Comparison of ENCODE assay signal across 16 cellular contexts in the genomic region with DNA sequence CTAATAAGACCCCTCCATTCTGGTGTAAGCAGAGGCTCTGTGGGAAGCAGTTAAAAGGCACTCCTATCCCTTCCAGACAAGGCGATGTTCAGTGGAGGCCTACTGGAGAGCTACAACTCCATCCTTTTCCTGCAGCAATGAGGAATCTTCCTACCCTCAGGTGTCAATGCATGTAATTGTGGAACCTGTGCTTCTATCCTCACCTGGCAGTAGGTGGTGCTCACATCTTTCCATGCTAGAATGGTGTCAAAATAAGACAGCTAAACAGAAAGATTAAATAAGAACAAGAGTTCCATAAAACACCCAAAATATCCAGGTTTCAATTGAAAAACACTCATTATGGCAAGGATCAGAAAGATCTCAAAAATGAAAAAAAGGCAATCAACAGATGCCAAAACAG.
DNase-seq lines count a peak whose midpoint lies in the region; ATAC-seq and TF ChIP-seq lines count a peak whose summit lies in the region.
"Had no signal": no experiment of that assay in that cellular context is flagged by ENCODE, and none has a peak within 500 bp of the region (broad histone marks: within the 10 kb centered on the region; RNA-seq: fewer than 3 reads in every experiment).

No MANE protein-coding gene starts in this region.

- H4K20me1 ChIP-seq in MM.1S (ENCODE audit: insufficient read depth, low read length) = no peaks in the 10 kb centered on the region
- H4K20me1 ChIP-seq in mammary epithelial cell (ENCODE audit: insufficient read depth, low read length) = no peaks in the 10 kb centered on the region

- dilution Hi-C loops in mammary epithelial cell (cut with HindIII; ENCODE audit: low sequenced_read_pairs) = no loop called here

- H3K4me3 ChIP-seq in MM.1S (ENCODE audit: low read length) = no peak overlapping the region
- H3K4me3 ChIP-seq in mammary epithelial cell (replicated peaks in 1 of 3; ENCODE audit: insufficient read depth in 1 of 3, low read depth in 2 of 3, low read length in 3 of 3) = no peak overlapping the region
- H3K4me3 ChIP-seq: tibial artery had no signal

- no peak overlapping the region for H3K27ac ChIP-seq in MM.1S (ENCODE audit: low read length)
- H3K27ac ChIP-seq in mammary epithelial cell (ENCODE audit: insufficient read depth, low read depth, low read length) = no peak overlapping the region
- H3K27ac ChIP-seq: KMS-11, tibial artery had no signal

- H3K9ac ChIP-seq in MM.1S (ENCODE audit: low read length) (no peak overlapping the region), mammary epithelial cell (ENCODE audit: insufficient read depth, low read length) (no peak overlapping the region)
- H3K9ac ChIP-seq: KMS-11 had no signal

- BruUV-seq in mammary epithelial cell (replicated peaks; lab: Mats Ljungman, UMichigan) = no TSS peak

- DNase-seq in NCI-H1417 (lab: John Stamatoyannopoulos, UW) (peak in 2 of 3 experiments; percentile 7 to 22), NCI-H1417 treated with DMSO at 0.1 percent for 48 hours (lab: John Stamatoyannopoulos, UW) (no peak), MM.1S (peak; percentile 30), mammary epithelial cell (peak; percentile 12), left kidney (ENCODE audit: low read depth, low spot score) (peak; percentile 5), occipital lobe (lab: John Stamatoyannopoulos, UW) (no peak), GDM1 (lab: John Stamatoyannopoulos, UW) (no peak)
- DNase-seq: activated B cell treated with CpG ODN at 0.5 μM for 24 hours; CD4-positive, CD25-positive, alpha-beta regulatory T cell; NCI-H146; NCI-H510A; T-helper 1 cell; tibial artery had no signal

- intact Hi-C loops in mammary epithelial cell (cut with micrococcal nuclease) = loop anchor here (1.0 kb wide), 1 partner anchor 986 kb away; no protein-coding TSS in a partner anchor

- no peak overlapping the region for H2AFZ ChIP-seq in MM.1S (ENCODE audit: low read length)
- H2AFZ ChIP-seq in mammary epithelial cell (ENCODE audit: low read depth, low read length) = no peak overlapping the region

- H3K36me3 ChIP-seq in MM.1S (replicated peaks; ENCODE audit: insufficient read depth, low read length) (no peaks in the 10 kb centered on the region), mammary epithelial cell (ENCODE audit: insufficient read depth, low read length) (no peaks in the 10 kb centered on the region)
- H3K36me3 ChIP-seq: tibial artery had no signal

- H3F3A ChIP-seq in MM.1S (ENCODE audit: insufficient read depth, low read length) = no peaks in the 10 kb centered on the region

- TF ChIP-seq CTCF in MM.1S (IDR thresholded peaks at IDR 0.05; ENCODE audit: low read length) (peak; percentile 39), mammary epithelial cell (conservative IDR thresholded peaks at IDR 0.05 in 1 of 2, IDR thresholded peaks at IDR 0.05 in 1 of 2; ENCODE audit: extremely low read depth in 1 of 2, insufficient read depth in 1 of 2, low read depth in 1 of 2, low read length in 2 of 2) (peak; percentile 22 to 58)

- no peak for ATAC-seq in GM21529 (IDR thresholded peaks at IDR 0.05; ENCODE audit: unreplicated experiment)
- ATAC-seq: stimulated activated effector memory CD8-positive, alpha-beta T cell treated with anti-CD3 and anti-CD28 coated beads, Interleukin-12 subunit alpha, Interleukin-12 subunit beta, amount 100 ng/mL, for 72 hours had no signal

- WGBS in mammary epithelial cell (ENCODE audit: low coverage, missing lambda C conversion rate) = 75% methylated on average over 1 of the region's 1 CpG

- H3K4me2 ChIP-seq in MM.1S (ENCODE audit: low read depth, low read length) = no peak overlapping the region
- H3K4me2 ChIP-seq in mammary epithelial cell (ENCODE audit: insufficient read depth, low read depth, low read length) = no peak overlapping the region
- H3K4me2 ChIP-seq: KMS-11 had no signal

- H3K9me2 ChIP-seq in MM.1S (replicated peaks; ENCODE audit: insufficient read depth, low read length) = no peaks in the 10 kb centered on the region

- H3K27me3 ChIP-seq in MM.1S (replicated peaks; ENCODE audit: insufficient read depth, low read length) = no peaks in the 10 kb centered on the region
- H3K27me3 ChIP-seq in mammary epithelial cell (ENCODE audit: insufficient read depth, low read length) = no peaks in the 10 kb centered on the region
- H3K27me3 ChIP-seq: tibial artery had no signal

- in situ Hi-C loops in mammary epithelial cell (cut with MboI; ENCODE audit: low sequenced_read_pairs in 2 of 2) = no loop called here

- H3K9me3 ChIP-seq in MM.1S (replicated peaks; ENCODE audit: insufficient read depth, low read length) (no peaks in the 10 kb centered on the region), mammary epithelial cell (replicated peaks; ENCODE audit: insufficient read depth, low read length) (no peaks in the 10 kb centered on the region)
- H3K9me3 ChIP-seq: tibial artery had no signal

- CTCF ChIA-PET in mammary epithelial cell (lab: Charles Lee; ENCODE audit: low non-redundant PET) = interaction anchor here (0.5 to 0.7 kb wide), 3 partner anchors 491 to 1174 kb away, joined by 3 to 5 read pairs (median 4); no protein-coding TSS in a partner anchor

- H3K79me2 ChIP-seq in MM.1S (ENCODE audit: low read length) = no peaks in the 10 kb centered on the region
- no peaks in the 10 kb centered on the region for H3K79me2 ChIP-seq in mammary epithelial cell (ENCODE audit: insufficient read depth, low read length)

- no peaks in the 10 kb centered on the region for H3K4me1 ChIP-seq in MM.1S (ENCODE audit: low read length)
- no peaks in the 10 kb centered on the region for H3K4me1 ChIP-seq in mammary epithelial cell (ENCODE audit: insufficient read depth, low read length)
- H3K4me1 ChIP-seq: tibial artery had no signal

Comparison
In these comparisons a context has a peak if more than half of its experiments do, and no peak if none do; other contexts are left out.
1. DNase-seq: peak in NCI-H1417 (2 of 3), MM.1S (single experiment), mammary epithelial cell (single experiment) and left kidney (single experiment); none in NCI-H1417 treated with DMSO at 0.1 percent for 48 hours (single experiment), occipital lobe (single experiment) and GDM1 (single experiment).